ENCODE assay signal across 8 cellular contexts in genomic region chr14:100383727-100384158, GRCh38. TPM values are rescaled to one million over a fixed set of nuclear protein-coding genes. Genes with fewer than 3 reads are reported as not detected.
DNase-seq lines count a peak whose midpoint lies in the region; ATAC-seq, FAIRE-seq and TF ChIP-seq lines count a peak whose summit lies in the region.

No MANE protein-coding gene starts in this region.

- H2AK9ac ChIP-seq in IMR-90 (replicated peaks; ENCODE audit: low read depth, low read length, poor library complexity) = peak overlapping the region; percentile 5

- H3K23ac ChIP-seq in IMR-90 (ENCODE audit: low read depth, low read length) = no peak overlapping the region

- BruUV-seq in A673 (replicated peaks; lab: Mats Ljungman, UMichigan) (no TSS peak), IMR-90 (replicated peaks; lab: Mats Ljungman, UMichigan) (no TSS peak)

- in situ Hi-C loops in IMR-90 (cut with MboI; ENCODE audit: low sequenced_read_pairs) = loop anchor here (10.0 kb wide), 2 partner anchors 461 to 1241 kb away; no protein-coding TSS in a partner anchor

- peaks cover 6% of the 10 kb centered on the region; the same call in 1 of the 2 replicates for H3K9me1 ChIP-seq in IMR-90 (ENCODE audit: insufficient read depth, low read length)

- peak; percentile 82 for TF ChIP-seq RAD21 in IMR-90 (IDR thresholded peaks at IDR 0.05; ENCODE audit: low read length)

- no peak overlapping the region for H3K14ac ChIP-seq in IMR-90 (replicated peaks; ENCODE audit: low read depth, low read length)

- H3K27me3 Mint-ChIP-seq in progenitor cell of endocrine pancreas = no peaks in the 10 kb centered on the region

- FAIRE-seq in GM12892 (lab: Jason Lieb, UNC) = no peak

- H3K56ac ChIP-seq in IMR-90 (ENCODE audit: extremely low read depth, insufficient read depth, low read length) = no peak overlapping the region

- no peaks in the 10 kb centered on the region for H3K36me3 Mint-ChIP-seq in progenitor cell of endocrine pancreas (ENCODE audit: insufficient read depth)

- TF ChIP-seq POLR2A in GM12892 (IDR thresholded peaks at IDR 0.05; ENCODE audit: low read depth, low read length) (no peak), IMR-90 (IDR thresholded peaks at IDR 0.05; ENCODE audit: low read depth, low read length) (no peak)

- H3K9me3 Mint-ChIP-seq in progenitor cell of endocrine pancreas (ENCODE audit: low read depth) = no peaks in the 10 kb centered on the region

- H3K4ac ChIP-seq in IMR-90 (ENCODE audit: low read depth, low read length) = no peak overlapping the region

- no peaks in the 10 kb centered on the region for H3K36me3 ChIP-seq in A673 (ENCODE audit: insufficient read depth, low read length, poor library complexity, severe bottlenecking)
- peaks cover 12% of the 10 kb centered on the region; the same call in 1 of the 2 replicates for H3K36me3 ChIP-seq in IMR-90 (ENCODE audit: control insufficient read depth, insufficient read depth, low read length)

- no peak overlapping the region for H4K5ac ChIP-seq in IMR-90 (ENCODE audit: low read depth, low read length)

- no peak overlapping the region for H3K27ac Mint-ChIP-seq in progenitor cell of endocrine pancreas

- H2BK20ac ChIP-seq in IMR-90 (ENCODE audit: low read depth, low read length) = no peak overlapping the region

- H3K4me3 ChIP-seq in A673 (ENCODE audit: low read depth, low read length, poor library complexity, severe bottlenecking) = no peak overlapping the region
- H3K4me3 ChIP-seq in IMR-90 (ENCODE audit: insufficient read depth, low read depth, low read length) = no peak overlapping the region

- no peak overlapping the region for H3K18ac ChIP-seq in IMR-90 (ENCODE audit: low read depth, low read length)

- WGBS in IMR-90 (ENCODE audit: extremely low coverage in 2 of 2, insufficient read length in 1 of 2), 2 experiments = 26% methylated on average over 7 of the region's 10 CpGs; no CpG with 5 or more reads in 1 of the 2 experiments

- H4K8ac ChIP-seq in IMR-90 (ENCODE audit: low read depth in 2 of 2, low read length in 2 of 2) = no peak overlapping the region

- peaks cover 25% of the 10 kb centered on the region for H3K4me1 Mint-ChIP-seq in progenitor cell of endocrine pancreas (ENCODE audit: low read depth)

- H3K27me3 ChIP-seq in A673 (replicated peaks; ENCODE audit: insufficient read depth, low read depth, low read length, poor library complexity) = no peaks in the 10 kb centered on the region
- H3K27me3 ChIP-seq in IMR-90 (ENCODE audit: control insufficient read depth, insufficient read depth, low read length) = no peaks in the 10 kb centered on the region

- H2BK5ac ChIP-seq in IMR-90 (ENCODE audit: low read depth, low read length, poor library complexity, severe bottlenecking) = no peak overlapping the region

- H2BK15ac ChIP-seq in IMR-90 (ENCODE audit: low read depth, low read length) = no peak overlapping the region

- no peak overlapping the region for H3K4me2 ChIP-seq in IMR-90 (ENCODE audit: low read depth, low read length)

- peak overlapping the region; percentile 37 for H2AFZ ChIP-seq in IMR-90 (replicated peaks; ENCODE audit: low read length, poor library complexity)

- H2BK120ac ChIP-seq in IMR-90 (ENCODE audit: low read depth, low read length) = no peak overlapping the region

- CTCF ChIA-PET in A673 (lab: Charles Lee) = interaction anchor here (0.6 to 4.3 kb wide), 5 partner anchors 12 to 340 kb away, joined by 3 to 75 read pairs (median 8); no protein-coding TSS in a partner anchor
- CTCF ChIA-PET in IMR-90 (lab: Yijun Ruan, JAX) = interaction anchor here (0.7 to 3.7 kb wide), 10 partner anchors 8 to 459 kb away, joined by 3 to 26 read pairs (median 4); a partner anchor contains a TSS

- POLR2A ChIA-PET in A673 (lab: Charles Lee; ENCODE audit: low non-redundant PET) = interaction anchor here (0.6 kb wide), 1 partner anchor 1243 kb away, joined by 8 read pairs; no protein-coding TSS in a partner anchor
- POLR2A ChIA-PET in IMR-90 (lab: Charles Lee; ENCODE audit: unreplicated experiment) = no interaction called here

- H2AK5ac ChIP-seq in IMR-90 (ENCODE audit: low read depth, low read length) = no peak overlapping the region; the same call in 1 of the 2 replicates

- peaks cover 41% of the 10 kb centered on the region for H3K4me1 ChIP-seq in A673 (ENCODE audit: insufficient read depth, low read length, poor library complexity, severe bottlenecking)
- peaks cover 26% of the 10 kb centered on the region for H3K4me1 ChIP-seq in IMR-90 (ENCODE audit: control insufficient read depth, insufficient read depth, low read length)

- no peak overlapping the region for H3K4me3 Mint-ChIP-seq in progenitor cell of endocrine pancreas (ENCODE audit: low read depth)

- dilution Hi-C loops in IMR-90 (cut with HindIII; ENCODE audit: low sequenced_read_pairs, unreplicated experiment) = no loop called here

- intact Hi-C loops in A673 (cut with micrococcal nuclease; ENCODE audit: unreplicated experiment) = loop anchor here (2.0 to 10.0 kb wide), 6 partner anchors 79 to 1245 kb away; partner anchors contain the start of gene RTL1
- intact Hi-C loops in IMR-90 (cut with micrococcal nuclease) = loop anchor here (2.0 to 10.0 kb wide), 3 partner anchors 33 to 851 kb away; no protein-coding TSS in a partner anchor
- intact Hi-C loops in head of caudate nucleus (cut with DNase I) = loop anchor here (5.0 kb wide), 1 partner anchor 264 kb away; no protein-coding TSS in a partner anchor

- H3K27ac ChIP-seq in A673 (ENCODE audit: low read depth, low read length, poor library complexity, severe bottlenecking) (peak overlapping the region; percentile 34), IMR-90 (ENCODE audit: insufficient read depth, low read length) (no peak overlapping the region)

- no peak overlapping the region for H3K9ac ChIP-seq in IMR-90 (ENCODE audit: low read depth, low read length)

- peak; percentile 84 for DNase-seq in A673 (ENCODE audit: low spot score)
- peak; percentile 63 for DNase-seq in GM12892 (ENCODE audit: insufficient read length)
- peak; percentile 55 for DNase-seq in IMR-90
- peak; percentile 32 for DNase-seq in RPMI7951 (ENCODE audit: low read depth)
- peak in 3 of 4 experiments; percentile 18 to 34 (median 32) for DNase-seq in activated naive CD4-positive, alpha-beta T cell (lab: John Stamatoyannopoulos, UW)
- DNase-seq in head of caudate nucleus = peak; percentile 45 to 85 (median 70)
- peak; percentile 58 for DNase-seq in progenitor cell of endocrine pancreas (ENCODE audit: low spot score, unreplicated experiment)

- TF ChIP-seq CTCF in A673 (conservative IDR thresholded peaks at IDR 0.05; ENCODE audit: low read depth, low read length) = peak; percentile 89
- peak; percentile 79 for TF ChIP-seq CTCF in IMR-90 (conservative IDR thresholded peaks at IDR 0.05; ENCODE audit: low read depth, low read length)
- peak; percentile 89 for TF ChIP-seq CTCF in progenitor cell of endocrine pancreas (IDR thresholded peaks at IDR 0.05; ENCODE audit: unreplicated experiment)

- ATAC-seq in IMR-90 (ENCODE audit: low read depth) (peak; percentile 77), GM18520 (IDR thresholded peaks at IDR 0.05; ENCODE audit: unreplicated experiment) (no peak)

- H3K9me3 ChIP-seq in A673 (ENCODE audit: low read depth, low read length, poor library complexity, severe bottlenecking) (no peaks in the 10 kb centered on the region), IMR-90 (ENCODE audit: control insufficient read depth, insufficient read depth, low read length) (no peaks in the 10 kb centered on the region)

- peaks cover 14% of the 10 kb centered on the region for H4K20me1 ChIP-seq in IMR-90 (ENCODE audit: insufficient read depth, low read length)

- peaks cover 13 to 47% of the 10 kb centered on the region in 2 experiments for H3K79me1 ChIP-seq in IMR-90 (ENCODE audit: low read depth in 1 of 2, low read length in 2 of 2)

- H4K91ac ChIP-seq in IMR-90 (ENCODE audit: insufficient read depth, low read depth, low read length) = no peak overlapping the region

TF ChIP-seq in IMR-90, 13 proteins besides CTCF, POLR2A, EP300 and RAD21:
- no peak for TF ChIP-seq CHD1 (IDR thresholded peaks at IDR 0.05; ENCODE audit: low read depth, low read length)
- TF ChIP-seq CEBPB (IDR thresholded peaks at IDR 0.05; ENCODE audit: low read depth, low read length) = no peak
- TF ChIP-seq SMC3 (IDR thresholded peaks at IDR 0.05; ENCODE audit: low read depth, low read length) = peak; percentile 73
- TF ChIP-seq USF2 (IDR thresholded peaks at IDR 0.05; ENCODE audit: low read depth, low read length) = no peak
- TF ChIP-seq MAZ (IDR thresholded peaks at IDR 0.05; ENCODE audit: borderline replicate concordance, low read depth, low read length) = peak; percentile 65; the same call in 1 of the 2 replicates

RNA-seq across cellular contexts. Expression of gene WDR25, which starts 7.5 kb away (rescaled TPM):
- total RNA-seq in A673 (2021) = 8.7 and 9.4 TPM in 2 replicates
- polyA plus RNA-seq in GM12892 (2012; ENCODE audit: missing spikeins) = 2.6 TPM
- 22.5 and 25.8 TPM in 2 replicates for total RNA-seq in IMR-90 (2012; rRNA removed)
- 16.6 and 16.9 TPM in 2 replicates for polyA plus RNA-seq in IMR-90 (2012; rRNA removed)
- polyA plus RNA-seq in IMR-90 (2012; cell fraction: cytosol; rRNA removed) = 14.0 and 18.1 TPM in 2 replicates
- 9.9 and 11.9 TPM in 2 replicates for polyA plus RNA-seq in IMR-90 (2012; cell fraction: nucleus; rRNA removed; ENCODE audit: low replicate concordance)
- 7.3 and 8.2 TPM in 2 replicates for total RNA-seq in RPMI7951 (2014; rRNA removed; shearing (Covaris generic))
- 8.7 and 10.6 TPM in 2 replicates for total RNA-seq in progenitor cell of endocrine pancreas

Comparison
In these comparisons a context has a peak if more than half of its experiments do, and no peak if none do; other contexts are left out.
1. DNase-seq: peak in every context shown above with its lines; median percentile 84 in A673; 70 in head of caudate nucleus; 63 in GM12892; 58 in progenitor cell of endocrine pancreas; 55 in IMR-90; 32 in RPMI7951; 32 in activated naive CD4-positive, alpha-beta T cell.